30 cellular contexts compared by ENCODE assay signal in the genomic region with DNA sequence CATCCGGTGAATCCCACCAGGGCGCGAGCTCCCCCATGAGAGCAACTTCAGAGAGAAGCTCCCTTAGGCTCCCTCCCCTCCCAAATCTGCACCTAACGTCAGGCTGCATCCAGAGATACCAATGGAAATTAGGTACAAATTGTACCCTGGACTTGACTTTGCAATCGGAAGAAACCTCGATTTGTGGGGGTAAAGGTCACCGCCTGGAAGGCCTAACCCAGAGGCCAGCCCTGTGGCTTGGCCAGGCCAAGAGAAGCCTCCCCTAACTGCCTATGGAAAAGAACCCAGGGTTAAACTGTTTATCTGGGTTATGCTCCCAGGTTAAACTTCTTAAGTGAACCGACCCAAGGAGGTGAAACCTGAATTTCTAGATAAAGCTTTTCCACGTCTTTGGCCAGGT.
"Had no signal": no experiment of that assay in that cellular context is flagged by ENCODE, and none has a peak within 500 bp of the region (broad histone marks: within the 10 kb centered on the region; RNA-seq: fewer than 3 reads in every experiment).

No MANE protein-coding gene starts in this region.

- H3K4me1 ChIP-seq: Peyer's patch had no signal

- H3K4me2 ChIP-seq: KMS-11 had no signal

- H3K27me3 ChIP-seq: Peyer's patch had no signal

- DNase-seq: activated B cell treated with CpG ODN at 0.5 μM for 24 hours; activated CD4-positive, alpha-beta memory T cell treated with anti-CD3 and anti-CD28 coated beads for 36 hours; activated CD4-positive, alpha-beta T cell treated with anti-CD3 and anti-CD28 coated beads for 4 hours; activated CD4-positive, alpha-beta T cell treated with anti-CD3 and anti-CD28 coated beads, Interleukin-2, amount 50 U/mL, for 1 hour; activated CD4-positive, CD25-positive, alpha-beta regulatory T cell treated with anti-CD3 and anti-CD28 coated beads, Interleukin-2, amount 50 U/mL, for 72 hours; activated naive CD4-positive, alpha-beta T cell; activated naive CD4-positive, alpha-beta T cell treated with anti-CD3 and anti-CD28 coated beads, Interleukin-2, amount 50 U/mL, for 16 hours; activated naive CD8-positive, alpha-beta T cell treated with anti-CD3 and anti-CD28 coated beads for 36 hours; activated T-cell treated with anti-CD3 and anti-CD28 coated beads, Interleukin-2, amount 50 U/mL, for 1 hour; amniotic stem cell; aorta; brain microvascular endothelial cell; MM.1S; MV-4-11; NCI-H1092; NCI-H1436 treated with DMSO at 0.1 percent for 48 hours; NCI-H1694 treated with DMSO at 0.1 percent for 48 hours; NCI-H2029; NCI-H345; NCI-H524 treated with DMSO at 0.1 percent for 48 hours; PC-3; RPMI8226; SIG-M5; T-helper 17 cell; T-helper 9 cell had no signal

- H3K27ac ChIP-seq: brain microvascular endothelial cell, KMS-11, Peyer's patch, VCaP had no signal

- H3K4me3 Mint-ChIP-seq: activated B cell treated with CpG ODN at 0.5 μM for 24 hours; activated CD4-positive, alpha-beta memory T cell treated with anti-CD3 and anti-CD28 coated beads for 36 hours; activated naive CD8-positive, alpha-beta T cell treated with anti-CD3 and anti-CD28 coated beads for 36 hours; T-cell; T-helper 17 cell had no signal

- H3K4me3 ChIP-seq: Peyer's patch had no signal

- H3K9me3 ChIP-seq: Peyer's patch had no signal

- H3K36me3 Mint-ChIP-seq: activated CD4-positive, alpha-beta memory T cell treated with anti-CD3 and anti-CD28 coated beads for 36 hours; activated naive CD8-positive, alpha-beta T cell treated with anti-CD3 and anti-CD28 coated beads for 36 hours; T-cell had no signal

- H3K27ac Mint-ChIP-seq: activated B cell treated with CpG ODN at 0.5 μM for 24 hours; activated CD4-positive, alpha-beta memory T cell treated with anti-CD3 and anti-CD28 coated beads for 36 hours; activated naive CD8-positive, alpha-beta T cell treated with anti-CD3 and anti-CD28 coated beads for 36 hours; T-cell; T-helper 17 cell had no signal

- H3K9ac ChIP-seq: KMS-11 had no signal

- ATAC-seq: PC-3, SK-N-SH treated with all-trans-retinoic acid at 6 μM for 48 hours, T-cell, T-helper 17 cell had no signal

- H3K9me3 Mint-ChIP-seq: activated B cell treated with CpG ODN at 0.5 μM for 24 hours; activated CD4-positive, alpha-beta memory T cell treated with anti-CD3 and anti-CD28 coated beads for 36 hours; activated naive CD8-positive, alpha-beta T cell treated with anti-CD3 and anti-CD28 coated beads for 36 hours; T-cell had no signal

- H3K4me1 Mint-ChIP-seq: activated B cell treated with CpG ODN at 0.5 μM for 24 hours; activated naive CD8-positive, alpha-beta T cell treated with anti-CD3 and anti-CD28 coated beads for 36 hours; T-cell; T-helper 17 cell had no signal

- H3K36me3 ChIP-seq: brain microvascular endothelial cell, Peyer's patch had no signal
